ENCODE assay signal across 15 cellular contexts in genomic region chr15:72851586-72851985, GRCh38.
"Had no signal": no experiment of that assay in that cellular context is flagged by ENCODE, and none has a peak within 500 bp of the region (broad histone marks: within the 10 kb centered on the region; RNA-seq: fewer than 3 reads in every experiment).

No MANE protein-coding gene starts in this region.

- H3K36me3 ChIP-seq: SJCRH30 had no signal

- H3K27ac ChIP-seq: RWPE1, SJCRH30 had no signal

- DNase-seq: KBM-7, MV-4-11, NCI-H1048, NCI-H1105, NCI-H1436, NCI-H1694 treated with DMSO at 0.1 percent for 48 hours, NCI-H1930, NCI-H2081, NCI-H2107, NCI-H2227 treated with DMSO at 0.1 percent for 48 hours, NCI-H524, SHP77 treated with DMSO at 0.1 percent for 48 hours, SJCRH30, T-helper 1 cell had no signal

- H3K4me3 ChIP-seq: SJCRH30 had no signal

- H3K9me3 ChIP-seq: SJCRH30 had no signal
